In the genomic region with DNA sequence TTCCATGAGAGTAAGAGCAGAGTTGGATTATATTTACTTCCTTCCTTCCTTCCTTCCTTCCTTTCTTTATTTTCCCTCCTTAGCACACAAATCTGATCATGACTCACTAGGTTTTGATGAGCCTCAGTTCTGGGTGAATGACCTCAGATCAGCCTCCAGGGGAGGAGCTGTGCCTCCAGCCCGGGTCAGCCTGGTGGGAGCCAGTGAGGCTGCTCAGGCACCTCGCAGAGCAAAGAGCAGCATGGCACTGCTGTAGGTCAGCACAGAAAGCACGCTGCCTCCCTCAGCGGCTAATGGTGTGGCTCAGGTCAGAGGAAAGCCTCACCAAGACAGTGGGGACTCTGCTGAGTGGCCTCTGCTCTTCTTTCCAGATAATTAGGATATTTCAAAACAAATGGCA, we compare ENCODE assay signal across 1 cellular context.
TF ChIP-seq lines count a peak whose summit lies in the region.

No MANE protein-coding gene starts in this region.

TF ChIP-seq in GM23338, 12 proteins besides CTCF, POLR2A, EP300 and RAD21:
- TF ChIP-seq, protein P1, sequence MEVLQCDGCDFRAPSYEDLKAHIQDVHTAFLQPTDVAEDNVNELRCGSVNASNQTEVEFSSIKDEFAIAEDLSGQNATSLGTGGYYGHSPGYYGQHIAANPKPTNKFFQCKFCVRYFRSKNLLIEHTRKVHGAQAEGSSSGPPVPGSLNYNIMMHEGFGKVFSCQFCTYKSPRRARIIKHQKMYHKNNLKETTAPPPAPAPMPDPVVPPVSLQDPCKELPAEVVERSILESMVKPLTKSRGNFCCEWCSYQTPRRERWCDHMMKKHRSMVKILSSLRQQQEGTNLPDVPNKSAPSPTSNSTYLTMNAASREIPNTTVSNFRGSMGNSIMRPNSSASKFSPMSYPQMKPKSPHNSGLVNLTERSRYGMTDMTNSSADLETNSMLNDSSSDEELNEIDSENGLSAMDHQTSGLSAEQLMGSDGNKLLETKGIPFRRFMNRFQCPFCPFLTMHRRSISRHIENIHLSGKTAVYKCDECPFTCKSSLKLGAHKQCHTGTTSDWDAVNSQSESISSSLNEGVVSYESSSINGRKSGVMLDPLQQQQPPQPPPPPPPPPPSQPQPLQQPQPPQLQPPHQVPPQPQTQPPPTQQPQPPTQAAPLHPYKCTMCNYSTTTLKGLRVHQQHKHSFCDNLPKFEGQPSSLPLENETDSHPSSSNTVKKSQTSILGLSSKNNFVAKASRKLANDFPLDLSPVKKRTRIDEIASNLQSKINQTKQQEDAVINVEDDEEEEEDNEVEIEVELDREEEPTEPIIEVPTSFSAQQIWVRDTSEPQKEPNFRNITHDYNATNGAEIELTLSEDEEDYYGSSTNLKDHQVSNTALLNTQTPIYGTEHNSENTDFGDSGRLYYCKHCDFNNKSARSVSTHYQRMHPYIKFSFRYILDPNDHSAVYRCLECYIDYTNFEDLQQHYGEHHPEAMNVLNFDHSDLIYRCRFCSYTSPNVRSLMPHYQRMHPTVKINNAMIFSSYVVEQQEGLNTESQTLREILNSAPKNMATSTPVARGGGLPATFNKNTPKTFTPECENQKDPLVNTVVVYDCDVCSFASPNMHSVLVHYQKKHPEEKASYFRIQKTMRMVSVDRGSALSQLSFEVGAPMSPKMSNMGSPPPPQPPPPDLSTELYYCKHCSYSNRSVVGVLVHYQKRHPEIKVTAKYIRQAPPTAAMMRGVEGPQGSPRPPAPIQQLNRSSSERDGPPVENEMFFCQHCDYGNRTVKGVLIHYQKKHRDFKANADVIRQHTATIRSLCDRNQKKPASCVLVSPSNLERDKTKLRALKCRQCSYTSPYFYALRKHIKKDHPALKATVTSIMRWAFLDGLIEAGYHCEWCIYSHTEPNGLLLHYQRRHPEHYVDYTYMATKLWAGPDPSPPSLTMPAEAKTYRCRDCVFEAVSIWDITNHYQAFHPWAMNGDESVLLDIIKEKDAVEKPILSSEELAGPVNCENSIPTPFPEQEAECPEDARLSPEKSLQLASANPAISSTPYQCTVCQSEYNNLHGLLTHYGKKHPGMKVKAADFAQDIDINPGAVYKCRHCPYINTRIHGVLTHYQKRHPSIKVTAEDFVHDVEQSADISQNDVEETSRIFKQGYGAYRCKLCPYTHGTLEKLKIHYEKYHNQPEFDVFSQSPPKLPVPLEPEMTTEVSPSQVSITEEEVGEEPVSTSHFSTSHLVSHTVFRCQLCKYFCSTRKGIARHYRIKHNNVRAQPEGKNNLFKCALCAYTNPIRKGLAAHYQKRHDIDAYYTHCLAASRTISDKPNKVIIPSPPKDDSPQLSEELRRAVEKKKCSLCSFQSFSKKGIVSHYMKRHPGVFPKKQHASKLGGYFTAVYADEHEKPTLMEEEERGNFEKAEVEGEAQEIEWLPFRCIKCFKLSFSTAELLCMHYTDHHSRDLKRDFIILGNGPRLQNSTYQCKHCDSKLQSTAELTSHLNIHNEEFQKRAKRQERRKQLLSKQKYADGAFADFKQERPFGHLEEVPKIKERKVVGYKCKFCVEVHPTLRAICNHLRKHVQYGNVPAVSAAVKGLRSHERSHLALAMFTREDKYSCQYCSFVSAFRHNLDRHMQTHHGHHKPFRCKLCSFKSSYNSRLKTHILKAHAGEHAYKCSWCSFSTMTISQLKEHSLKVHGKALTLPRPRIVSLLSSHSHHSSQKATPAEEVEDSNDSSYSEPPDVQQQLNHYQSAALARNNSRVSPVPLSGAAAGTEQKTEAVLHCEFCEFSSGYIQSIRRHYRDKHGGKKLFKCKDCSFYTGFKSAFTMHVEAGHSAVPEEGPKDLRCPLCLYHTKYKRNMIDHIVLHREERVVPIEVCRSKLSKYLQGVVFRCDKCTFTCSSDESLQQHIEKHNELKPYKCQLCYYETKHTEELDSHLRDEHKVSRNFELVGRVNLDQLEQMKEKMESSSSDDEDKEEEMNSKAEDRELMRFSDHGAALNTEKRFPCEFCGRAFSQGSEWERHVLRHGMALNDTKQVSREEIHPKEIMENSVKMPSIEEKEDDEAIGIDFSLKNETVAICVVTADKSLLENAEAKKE (CRISPR knock-in tag; IDR thresholded peaks at IDR 0.05): no peak
- TF ChIP-seq POLR2AphosphoS5 (IDR thresholded peaks at IDR 0.05; ENCODE audit: low read depth) (no peak), STAT1 (IDR thresholded peaks at IDR 0.05; ENCODE audit: unreplicated experiment) (no peak), NANOG (IDR thresholded peaks at IDR 0.05; ENCODE audit: borderline replicate concordance) (no peak), ZNF114 (CRISPR knock-in tag; IDR thresholded peaks at IDR 0.05) (no peak), JUNB (IDR thresholded peaks at IDR 0.05; ENCODE audit: unreplicated experiment) (no peak), ETS1 (IDR thresholded peaks at IDR 0.05) (no peak), ZNF331 (CRISPR knock-in tag; IDR thresholded peaks at IDR 0.05; ENCODE audit: low read depth) (no peak), EZH2 (IDR thresholded peaks at IDR 0.05; ENCODE audit: low read depth, unreplicated experiment) (no peak), CREB1 (CRISPR knock-in tag; IDR thresholded peaks at IDR 0.05; ENCODE audit: low read depth) (no peak), EZH2phosphoT487 (IDR thresholded peaks at IDR 0.05; ENCODE audit: unreplicated experiment) (no peak), REST (IDR thresholded peaks at IDR 0.05; ENCODE audit: unreplicated experiment) (no peak)
